Comparison of ENCODE assay signal across 22 cellular contexts in genomic region chr14:91750634-91751198, GRCh38. TPM values are rescaled to one million over a fixed set of nuclear protein-coding genes. Genes with fewer than 3 reads are reported as not detected.
"Had no signal": no experiment of that assay in that cellular context is flagged by ENCODE, and none has a peak within 500 bp of the region (broad histone marks: within the 10 kb centered on the region; RNA-seq: fewer than 3 reads in every experiment).

No MANE protein-coding gene starts in this region.

- ATAC-seq: right cardiac atrium had no signal

- H3K79me2 ChIP-seq: parathyroid adenoma had no signal

- H3K9me3 ChIP-seq: esophagus muscularis mucosa, neutrophil, thyroid gland had no signal

- H3K9ac ChIP-seq: parathyroid adenoma had no signal

- H3K36me3 ChIP-seq: esophagus muscularis mucosa, neutrophil, thyroid gland had no signal

- H3K4me3 ChIP-seq: esophagus muscularis mucosa, thyroid gland had no signal

- DNase-seq: activated CD4-positive, alpha-beta memory T cell treated with anti-CD3 and anti-CD28 coated beads for 36 hours; activated CD4-positive, alpha-beta T cell treated with anti-CD3 and anti-CD28 coated beads for 48 hours; activated effector memory CD4-positive, alpha-beta T cell treated with Interleukin-2 at 50 U/mL for 16 hours; activated naive CD4-positive, alpha-beta T cell treated with anti-CD3 and anti-CD28 coated beads for 36 hours; activated naive CD8-positive, alpha-beta T cell treated with anti-CD3 and anti-CD28 coated beads, Interleukin-2, amount 10 ng/mL, durations not matched to agents 7 days and 5 days; activated T-cell treated with anti-CD3 and anti-CD28 coated beads, Interleukin-2, amount 50 U/mL, for 48 hours; amniotic stem cell; cerebellar nuclear complex; effector CD4-positive, alpha-beta T cell; hippocampal formation; midbrain; right cardiac atrium; stimulated activated CD4-positive, alpha-beta T cell treated with anti-CD3 and anti-CD28 coated beads, Interleukin-1b, Interleukin-23, amount 100 ng/mL, for 48 hours; substantia nigra; thyroid gland had no signal

- FAIRE-seq: bronchial epithelial cell, islet of Langerhans had no signal

- H3K27ac ChIP-seq: esophagus muscularis mucosa, neutrophil, thyroid gland had no signal

- H2AFZ ChIP-seq: parathyroid adenoma had no signal

- H3K27me3 ChIP-seq: esophagus muscularis mucosa, neutrophil, thyroid gland had no signal

RNA-seq across cellular contexts. Expression of gene CATSPERB, which starts 18.8 kb away (rescaled TPM):
- total RNA-seq: myocyte, pulmonary artery endothelial cell had no signal
